8 cellular contexts compared by ENCODE assay signal in genomic region chr11:64250406-64250874, GRCh38. TPM values are rescaled to one million over a fixed set of nuclear protein-coding genes. Genes with fewer than 3 reads are reported as not detected.
DNase-seq lines count a peak whose midpoint lies in the region; ATAC-seq, FAIRE-seq and TF ChIP-seq lines count a peak whose summit lies in the region.

No MANE protein-coding gene starts in this region.

- SMC1A ChIA-PET in GM12878 (lab: Charles Lee; ENCODE audit: uncharacterized antibody, unreplicated experiment), result interaction anchor here (0.7 to 1.2 kb wide), 3 partner anchors 19 to 51 kb away, joined by 3 to 5 read pairs (median 3); no protein-coding TSS in a partner anchor

- no peaks in the 10 kb centered on the region for H4K20me1 ChIP-seq in GM12878 (ENCODE audit: control insufficient read depth, insufficient read depth)

- no peak for TF ChIP-seq RAD21 in GM12878 (IDR thresholded peaks at IDR 0.05; ENCODE audit: insufficient read depth, low read depth, low read length)

- no peaks in the 10 kb centered on the region; a peak in 1 of 4 replicates for H3K36me3 ChIP-seq in GM12878 (ENCODE audit: control insufficient read depth in 2 of 2, insufficient read depth in 2 of 2, low read length in 1 of 2)
- peaks cover 10 to 11% of the 10 kb centered on the region in 2 donors for H3K36me3 ChIP-seq in mucosa of rectum (ENCODE audit: control insufficient read depth in 2 of 2, insufficient read depth in 2 of 2, low read length in 2 of 2)

- H3K4me2 ChIP-seq in GM12878 (ENCODE audit: control insufficient read depth, insufficient read depth), result peak overlapping the region; percentile 89

- no peak overlapping the region; the same call in 1 of the 2 replicates for H2AFZ ChIP-seq in GM12878 (ENCODE audit: control insufficient read depth, low read depth, low read length)

- 0% methylated on average over 3 of the region's 7 CpGs for WGBS in GM12878 (ENCODE audit: insufficient coverage, insufficient replicate concordance, low lambda C conversion rate, missing lambda C conversion rate)

- H3K27me3 Mint-ChIP-seq in stimulated activated naive CD8-positive, alpha-beta T cell treated with anti-CD3 and anti-CD28 coated beads, Interleukin-15, Interleukin-2, amounts not matched to agents 100 ng/mL and 50 ng/mL, for 24 hours, result no peaks in the 10 kb centered on the region

- H3K27ac Mint-ChIP-seq in stimulated activated naive CD8-positive, alpha-beta T cell treated with anti-CD3 and anti-CD28 coated beads, Interleukin-15, Interleukin-2, amounts not matched to agents 100 ng/mL and 50 ng/mL, for 24 hours, result no peak overlapping the region

- no peak for FAIRE-seq in GM12878 (lab: Jason Lieb, UNC)

- RAD21 ChIA-PET in GM12878 (lab: Charles Lee; ENCODE audit: unreplicated experiment), result interaction anchor here (0.7 to 3.1 kb wide), 4 partner anchors 9 to 54 kb away, joined by 3 to 30 read pairs (median 6); partner anchors contain the start of genes CATSPERZ, FERMT3 and FKBP2

- no TSS peak for BruUV-seq in GM12878 (replicated peaks; lab: Mats Ljungman, UMichigan)

- H3K9ac ChIP-seq in GM12878 (ENCODE audit: control insufficient read depth, insufficient read depth, low read length) (no peak overlapping the region), mucosa of rectum (ENCODE audit: low read depth in 1 of 2, low read length in 2 of 2) (peak overlapping the region in 1 of 2 donors; percentile 76)

- POLR2A ChIA-PET in GM12878 (lab: Charles Lee), result interaction anchor here (0.6 to 1.8 kb wide), 9 partner anchors 9 to 53 kb away, joined by 3 to 9 read pairs (median 4); partner anchors contain the start of genes FKBP2, NUDT22 and TRPT1

- no peak overlapping the region for H3K27ac ChIP-seq in GM12878 (ENCODE audit: control insufficient read depth, insufficient read depth)
- H3K27ac ChIP-seq in mucosa of rectum (ENCODE audit: low read depth in 2 of 2, low read length in 2 of 2), result no peak overlapping the region

- no peak for TF ChIP-seq EP300 in GM12878 (IDR thresholded peaks at IDR 0.05; ENCODE audit: borderline replicate concordance in 1 of 2, control insufficient read depth in 1 of 2, low read depth in 2 of 2, low read length in 2 of 2)

- peak overlapping the region; percentile 69 for H3K4me3 Mint-ChIP-seq in stimulated activated naive CD8-positive, alpha-beta T cell treated with anti-CD3 and anti-CD28 coated beads, Interleukin-15, Interleukin-2, amounts not matched to agents 100 ng/mL and 50 ng/mL, for 24 hours

- no peaks in the 10 kb centered on the region for H3K27me3 ChIP-seq in GM12878 (replicated peaks in 1 of 2; ENCODE audit: control insufficient read depth in 2 of 2, insufficient read depth in 2 of 2, low read length in 1 of 2)
- H3K27me3 ChIP-seq in mucosa of rectum (ENCODE audit: control insufficient read depth in 2 of 2, insufficient read depth in 2 of 2, low read length in 2 of 2), result no peaks in the 10 kb centered on the region

- peak overlapping the region; percentile 38; the same call in 1 of the 2 replicates for H3K4me3 ChIP-seq in GM12878
- H3K4me3 ChIP-seq in mucosa of rectum (ENCODE audit: low read length in 2 of 2), result peak overlapping the region; percentile 73

- no peak for ATAC-seq in stimulated activated naive CD8-positive, alpha-beta T cell treated with anti-CD3 and anti-CD28 coated beads, Interleukin-15, Interleukin-2, amounts not matched to agents 100 U/mL and 50 U/mL, for 24 hours
- no peak for ATAC-seq in GM12878

- H3K79me2 ChIP-seq in GM12878 (ENCODE audit: control insufficient read depth, insufficient read depth, low read length), result peaks cover 11% of the 10 kb centered on the region

- no peaks in the 10 kb centered on the region for H3K36me3 Mint-ChIP-seq in stimulated activated naive CD8-positive, alpha-beta T cell treated with anti-CD3 and anti-CD28 coated beads, Interleukin-15, Interleukin-2, amounts not matched to agents 100 ng/mL and 50 ng/mL, for 24 hours (ENCODE audit: low read depth)

- no peak for DNase-seq in stimulated activated naive CD8-positive, alpha-beta T cell treated with anti-CD3 and anti-CD28 coated beads, Interleukin-15, Interleukin-2, amounts not matched to agents 100 U/mL and 50 U/mL, for 24 hours
- no peak for DNase-seq in GM12878 (ENCODE audit: low read depth, low spot score)
- DNase-seq in 8988T, result no peak
- DNase-seq in NCI-H2029 treated with DMSO at 0.1 percent for 48 hours (lab: John Stamatoyannopoulos, UW), result no peak
- DNase-seq in OCI-M2 (lab: John Stamatoyannopoulos, UW; ENCODE audit: unreplicated experiment), result no peak
- no peak for DNase-seq in NCI-H748 treated with DMSO at 0.1 percent for 48 hours (lab: John Stamatoyannopoulos, UW)

- TF ChIP-seq POLR2A in GM12878 (IDR thresholded peaks at IDR 0.05; ENCODE audit: low read depth, low read length), result no peak

- H3K4me1 Mint-ChIP-seq in stimulated activated naive CD8-positive, alpha-beta T cell treated with anti-CD3 and anti-CD28 coated beads, Interleukin-15, Interleukin-2, amounts not matched to agents 100 ng/mL and 50 ng/mL, for 24 hours (ENCODE audit: low read depth), result peaks cover 17% of the 10 kb centered on the region

- no peak for TF ChIP-seq CTCF in GM12878 (IDR thresholded peaks at IDR 0.05 in 2 of 3, conservative IDR thresholded peaks at IDR 0.05 in 1 of 3; ENCODE audit: control insufficient read depth in 2 of 3, extremely low read depth in 1 of 3, insufficient read depth in 1 of 3, low read depth in 3 of 3, low read length in 3 of 3)

- no peaks in the 10 kb centered on the region for H3K9me3 Mint-ChIP-seq in stimulated activated naive CD8-positive, alpha-beta T cell treated with anti-CD3 and anti-CD28 coated beads, Interleukin-15, Interleukin-2, amounts not matched to agents 100 ng/mL and 50 ng/mL, for 24 hours

- intact Hi-C loops in GM12878 (cut with micrococcal nuclease; ENCODE audit: unreplicated experiment), result loop anchor here (2.0 kb wide), 2 partner anchors 18 to 50 kb away; partner anchors contain the start of gene CATSPERZ

- H3K4me1 ChIP-seq in GM12878 (ENCODE audit: control insufficient read depth, insufficient read depth, low read length) (peaks cover 10% of the 10 kb centered on the region), mucosa of rectum (ENCODE audit: control insufficient read depth in 2 of 2, insufficient read depth in 2 of 2, low read length in 2 of 2) (peaks cover 36% of the 10 kb centered on the region in 2 donors)

- in situ Hi-C loops in GM12878 (cut with MboI), result no loop called here

- H3K9me3 ChIP-seq in GM12878 (replicated peaks; ENCODE audit: control insufficient read depth, insufficient read depth, low read length) (no peaks in the 10 kb centered on the region), mucosa of rectum (ENCODE audit: control insufficient read depth in 2 of 2, low read length in 2 of 2) (no peaks in the 10 kb centered on the region)

- CTCF ChIA-PET in GM12878 (lab: Yijun Ruan, JAX), result interaction anchor here (0.7 to 4.8 kb wide), 11 partner anchors 9 to 91 kb away, joined by 3 to 64 read pairs (median 6); partner anchors contain the start of genes CATSPERZ, FERMT3, FKBP2 and NUDT22

RNA-seq across cellular contexts. Expression of gene PLCB3, which starts 0.9 kb away (rescaled TPM):
- 9.4 and 10.2 TPM in 2 replicates for total RNA-seq in GM12878 (2013; cell fraction: nucleolus; rRNA removed)
- total RNA-seq in GM12878 (2014; rRNA removed), result 7.5 and 7.7 TPM in 2 replicates
- total RNA-seq in GM12878 (2014; rRNA removed; fragmentation: Illumina TruSeq; extraction: Trizol), result 2.8 and 3.3 TPM in 2 replicates
- total RNA-seq in GM12878 (2021), result 7.8 and 10.3 TPM in 2 replicates
- 1.5 TPM for polyA plus RNA-seq in GM12878 (2011; ENCODE audit: low read depth)
- 2.0 and 3.2 TPM in 2 replicates for polyA plus RNA-seq in GM12878 (2011; rRNA removed)
- 3.8 and 4.1 TPM in 2 replicates for polyA plus RNA-seq in GM12878 (2011; cell fraction: cytosol; rRNA removed)
- polyA plus RNA-seq in GM12878 (2011; cell fraction: nucleus; rRNA removed), result 24.2 and 27.6 TPM in 2 replicates
- 5.1 and 5.5 TPM in 2 replicates for polyA plus RNA-seq in GM12878 (2012)
- polyA plus RNA-seq in GM12878 (2014; fragmentation: Illumina TruSeq; extraction: Trizol), result 1.1 and 3.6 TPM in 2 replicates
- under 1 TPM; 0.03 to 0.18 TPM for polyA plus RNA-seq in GM12878 (2014; fragmentation: Nextera tagmentation; extraction: Ambion mirVana)
- 7.3 and 7.6 TPM in 2 replicates for polyA plus RNA-seq in GM12878 (2014; rRNA removed)
- 1 to 10 TPM; 1.4 TPM for polyA plus RNA-seq in GM12878 (2016; fragmentation: Nextera tagmentation; extraction: Ambion mirVana)
- polyA minus RNA-seq in GM12878 (2011; rRNA and poly(A)+ RNA removed), result 4.1 and 5.0 TPM in 2 replicates
- polyA minus RNA-seq in GM12878 (2011; cell fraction: cytosol; rRNA and poly(A)+ RNA removed), result 4.0 and 4.8 TPM in 2 replicates
- 7.3 and 9.2 TPM in 2 replicates for polyA minus RNA-seq in GM12878 (2011; cell fraction: nucleus; rRNA and poly(A)+ RNA removed)

RNA-seq across cellular contexts. Expression of gene PPP1R14B, which starts 3.7 kb away (rescaled TPM):
- 10.7 and 13.0 TPM in 2 replicates for total RNA-seq in GM12878 (2013; cell fraction: nucleolus; rRNA removed)
- total RNA-seq in GM12878 (2014; rRNA removed), result 219 and 251 TPM in 2 replicates
- 170 and 195 TPM in 2 replicates for total RNA-seq in GM12878 (2014; rRNA removed; fragmentation: Illumina TruSeq; extraction: Trizol)
- 264 and 283 TPM in 2 replicates for total RNA-seq in GM12878 (2021)
- 46.9 TPM for polyA plus RNA-seq in GM12878 (2011; ENCODE audit: low read depth)
- polyA plus RNA-seq in GM12878 (2011; rRNA removed), result 75.7 and 138 TPM in 2 replicates
- polyA plus RNA-seq in GM12878 (2011; cell fraction: cytosol; rRNA removed), result 154 and 216 TPM in 2 replicates
- 118 and 123 TPM in 2 replicates for polyA plus RNA-seq in GM12878 (2011; cell fraction: nucleus; rRNA removed)
- 119 TPM in 2 replicates for polyA plus RNA-seq in GM12878 (2012)
- 42.7 and 109 TPM in 2 replicates for polyA plus RNA-seq in GM12878 (2014; fragmentation: Illumina TruSeq; extraction: Trizol)
- 10 to 100 TPM in 1 of 2 experiments, 1 to 10 TPM in 1; 8.4 to 27.7 TPM for polyA plus RNA-seq in GM12878 (2014; fragmentation: Nextera tagmentation; extraction: Ambion mirVana)
- 222 and 270 TPM in 2 replicates for polyA plus RNA-seq in GM12878 (2014; rRNA removed)
- polyA plus RNA-seq in GM12878 (2016; fragmentation: Nextera tagmentation; extraction: Ambion mirVana), result 10 to 100 TPM; 59.7 to 84.0 TPM
- polyA minus RNA-seq in GM12878 (2011; rRNA and poly(A)+ RNA removed), result 29.3 and 51.8 TPM in 2 replicates
- polyA minus RNA-seq in GM12878 (2011; cell fraction: cytosol; rRNA and poly(A)+ RNA removed), result 30.6 and 32.9 TPM in 2 replicates
- polyA minus RNA-seq in GM12878 (2011; cell fraction: nucleus; rRNA and poly(A)+ RNA removed), result 12.5 and 20.9 TPM in 2 replicates

RNA-seq across cellular contexts. Expression of gene FKBP2, which starts 9.5 kb away (rescaled TPM):
- total RNA-seq in GM12878 (2013; cell fraction: nucleolus; rRNA removed), result 9.4 and 12.1 TPM in 2 replicates
- total RNA-seq in GM12878 (2014; rRNA removed) (47.8 and 62.4 TPM in 2 replicates), GM12878 (2014; rRNA removed; fragmentation: Illumina TruSeq; extraction: Trizol) (39.1 and 41.5 TPM in 2 replicates), GM12878 (2021) (31.6 and 37.1 TPM in 2 replicates)
- 29.1 TPM for polyA plus RNA-seq in GM12878 (2011; ENCODE audit: low read depth)
- polyA plus RNA-seq in GM12878 (2011; rRNA removed) (10.7 and 25.5 TPM in 2 replicates), GM12878 (2014; fragmentation: Illumina TruSeq; extraction: Trizol) (7.5 and 37.5 TPM in 2 replicates), GM12878 (2014; fragmentation: Nextera tagmentation; extraction: Ambion mirVana) (10 to 100 TPM in 1 of 2 experiments, 1 to 10 TPM in 1; 1.8 to 26.8 TPM), GM12878 (2014; rRNA removed) (58.6 and 61.9 TPM in 2 replicates), GM12878 (2016; fragmentation: Nextera tagmentation; extraction: Ambion mirVana) (10 to 100 TPM; 95.0 to 99.7 TPM)
- polyA plus RNA-seq in GM12878 (2011; cell fraction: cytosol; rRNA removed), result 39.3 and 59.8 TPM in 2 replicates
- 31.1 and 39.6 TPM in 2 replicates for polyA plus RNA-seq in GM12878 (2011; cell fraction: nucleus; rRNA removed)
- 61.8 and 77.4 TPM in 2 replicates for polyA plus RNA-seq in GM12878 (2012)
- 10.7 and 22.3 TPM in 2 replicates for polyA minus RNA-seq in GM12878 (2011; rRNA and poly(A)+ RNA removed)
- polyA minus RNA-seq in GM12878 (2011; cell fraction: cytosol; rRNA and poly(A)+ RNA removed), result 14.9 and 15.4 TPM in 2 replicates
- polyA minus RNA-seq in GM12878 (2011; cell fraction: nucleus; rRNA and poly(A)+ RNA removed), result 4.2 and 8.3 TPM in 2 replicates

RNA-seq across cellular contexts. Expression of gene VEGFB, which starts 16.1 kb away (rescaled TPM):
- 8.3 and 9.7 TPM in 2 replicates for total RNA-seq in GM12878 (2013; cell fraction: nucleolus; rRNA removed)
- 23.3 and 25.4 TPM in 2 replicates for total RNA-seq in GM12878 (2014; rRNA removed)
- total RNA-seq in GM12878 (2014; rRNA removed; fragmentation: Illumina TruSeq; extraction: Trizol), result 16.3 and 17.5 TPM in 2 replicates
- 75.8 and 81.7 TPM in 2 replicates for total RNA-seq in GM12878 (2021)
- polyA plus RNA-seq in GM12878 (2011; ENCODE audit: low read depth), result 81.9 TPM
- 8.4 and 11.1 TPM in 2 replicates for polyA plus RNA-seq in GM12878 (2011; rRNA removed)
- polyA plus RNA-seq in GM12878 (2011; cell fraction: cytosol; rRNA removed), result 15.2 and 15.4 TPM in 2 replicates
- polyA plus RNA-seq in GM12878 (2011; cell fraction: nucleus; rRNA removed), result 19.2 and 22.3 TPM in 2 replicates
- polyA plus RNA-seq in GM12878 (2012), result 116 and 119 TPM in 2 replicates
- 17.0 and 24.2 TPM in 2 replicates for polyA plus RNA-seq in GM12878 (2014; fragmentation: Illumina TruSeq; extraction: Trizol)
- 10 to 100 TPM in 1 of 2 experiments, 1 to 10 TPM in 1; 7.0 to 28.1 TPM for polyA plus RNA-seq in GM12878 (2014; fragmentation: Nextera tagmentation; extraction: Ambion mirVana)
- polyA plus RNA-seq in GM12878 (2014; rRNA removed), result 32.8 and 46.0 TPM in 2 replicates
- 10 to 100 TPM; 12.4 to 12.7 TPM for polyA plus RNA-seq in GM12878 (2016; fragmentation: Nextera tagmentation; extraction: Ambion mirVana)
- polyA minus RNA-seq in GM12878 (2011; rRNA and poly(A)+ RNA removed), result 5.7 and 7.5 TPM in 2 replicates
- 8.7 and 13.7 TPM in 2 replicates for polyA minus RNA-seq in GM12878 (2011; cell fraction: cytosol; rRNA and poly(A)+ RNA removed)
- polyA minus RNA-seq in GM12878 (2011; cell fraction: nucleus; rRNA and poly(A)+ RNA removed), result 3.7 and 3.8 TPM in 2 replicates

RNA-seq across cellular contexts. Expression of gene DNAJC4, which starts 20.1 kb away (rescaled TPM):
- total RNA-seq in GM12878 (2013; cell fraction: nucleolus; rRNA removed), result 16.4 and 16.5 TPM in 2 replicates
- total RNA-seq in GM12878 (2014; rRNA removed) (19.8 and 26.1 TPM in 2 replicates), GM12878 (2014; rRNA removed; fragmentation: Illumina TruSeq; extraction: Trizol) (19.3 and 22.5 TPM in 2 replicates), GM12878 (2021) (33.7 and 36.4 TPM in 2 replicates)
- 16.0 TPM for polyA plus RNA-seq in GM12878 (2011; ENCODE audit: low read depth)
- polyA plus RNA-seq in GM12878 (2011; rRNA removed) (22.4 and 33.9 TPM in 2 replicates), GM12878 (2014; fragmentation: Illumina TruSeq; extraction: Trizol) (12.0 and 27.8 TPM in 2 replicates), GM12878 (2014; fragmentation: Nextera tagmentation; extraction: Ambion mirVana) (1 to 10 TPM; 3.7 to 9.7 TPM), GM12878 (2014; rRNA removed) (64.9 and 70.6 TPM in 2 replicates), GM12878 (2016; fragmentation: Nextera tagmentation; extraction: Ambion mirVana) (10 to 100 TPM; 32.4 to 35.0 TPM)
- polyA plus RNA-seq in GM12878 (2011; cell fraction: cytosol; rRNA removed), result 25.4 and 48.0 TPM in 2 replicates
- polyA plus RNA-seq in GM12878 (2011; cell fraction: nucleus; rRNA removed), result 273 and 301 TPM in 2 replicates
- 47.6 and 50.2 TPM in 2 replicates for polyA plus RNA-seq in GM12878 (2012)
- 9.1 and 19.6 TPM in 2 replicates for polyA minus RNA-seq in GM12878 (2011; rRNA and poly(A)+ RNA removed)
- polyA minus RNA-seq in GM12878 (2011; cell fraction: cytosol; rRNA and poly(A)+ RNA removed), result 8.3 and 11.1 TPM in 2 replicates
- polyA minus RNA-seq in GM12878 (2011; cell fraction: nucleus; rRNA and poly(A)+ RNA removed), result 16.4 and 23.9 TPM in 2 replicates
